ENCODE assay signal across 8 cellular contexts in genomic region chr17:30332057-30332542, GRCh38. TPM values are rescaled to one million over a fixed set of nuclear protein-coding genes. Genes with fewer than 3 reads are reported as not detected.
DNase-seq lines count a peak whose midpoint lies in the region; ATAC-seq, FAIRE-seq and TF ChIP-seq lines count a peak whose summit lies in the region.

No MANE protein-coding gene starts in this region.

- H4K20me1 ChIP-seq in K562 (replicated peaks; ENCODE audit: control insufficient read depth, insufficient read depth, low read length): no peaks in the 10 kb centered on the region

- H3K9me3 ChIP-seq in SJSA1 (replicated peaks): no peaks in the 10 kb centered on the region
- no peaks in the 10 kb centered on the region for H3K9me3 ChIP-seq in K562 (replicated peaks; ENCODE audit: control insufficient read depth, insufficient read depth, low read depth, low read length)
- no peaks in the 10 kb centered on the region for H3K9me3 ChIP-seq in esophagus squamous epithelium
- H3K9me3 ChIP-seq in right cardiac atrium (ENCODE audit: control insufficient read depth, low read length): no peaks in the 10 kb centered on the region

- H3K9ac ChIP-seq in K562 (ENCODE audit: insufficient read depth in 1 of 2, low read depth in 2 of 2, low read length in 2 of 2): no peak overlapping the region

- DNase-seq in activated CD4-positive, CD25-positive, alpha-beta regulatory T cell treated with anti-CD3 and anti-CD28 coated beads, Interleukin-2, amount 50 U/mL, for 16 hours (ENCODE audit: low read depth, low spot score): peak; percentile 20
- no peak for DNase-seq in activated CD4-positive, CD25-positive, alpha-beta regulatory T cell treated with anti-CD3 and anti-CD28 coated beads, Interleukin-2, amount 50 U/mL, for 72 hours
- DNase-seq in SJSA1 (ENCODE audit: low read depth in 1 of 2, low spot score in 2 of 2): peak in 1 of 2 experiments; percentile 57
- no peak for DNase-seq in K562 (ENCODE audit: extremely low read depth in 1 of 4, low spot score in 3 of 4)
- peak; percentile 67 for DNase-seq in stimulated activated CD4-positive, alpha-beta T cell treated with anti-CD3 and anti-CD28 coated beads, Interleukin-4, amount 100 ng/mL, for 24 hours
- no peak for DNase-seq in esophagus squamous epithelium (lab: John Stamatoyannopoulos, UW)
- DNase-seq in right cardiac atrium: no peak
- no peak for DNase-seq in NCI-H128 (lab: John Stamatoyannopoulos, UW; ENCODE audit: unreplicated experiment)

- 40% methylated on average over 4 of the region's 4 CpGs for WGBS in K562 (ENCODE audit: insufficient coverage, low coverage, missing lambda C conversion rate)
- 31 to 41% methylated on average over 4 of the region's 4 CpGs for WGBS in esophagus squamous epithelium, 2 donors
- 50% methylated on average over 4 of the region's 4 CpGs for WGBS in right cardiac atrium

- H3K4me3 ChIP-seq in SJSA1: no peak overlapping the region
- H3K4me3 ChIP-seq in K562: no peak overlapping the region
- no peak overlapping the region for H3K4me3 ChIP-seq in esophagus squamous epithelium
- H3K4me3 ChIP-seq in right cardiac atrium (ENCODE audit: low read length): no peak overlapping the region

- H3K27me3 ChIP-seq in SJSA1 (replicated peaks) (no peaks in the 10 kb centered on the region), K562 (ENCODE audit: control insufficient read depth in 2 of 2, insufficient read depth in 2 of 2, low read length in 2 of 2) (peaks cover 0 to 4% of the 10 kb centered on the region in 2 experiments; a peak in 2 of 5 replicates), esophagus squamous epithelium (no peaks in the 10 kb centered on the region), right cardiac atrium (ENCODE audit: control insufficient read depth, insufficient read depth) (no peaks in the 10 kb centered on the region)

- BruUV-seq in K562 (replicated peaks; lab: Mats Ljungman, UMichigan): no TSS peak

- H3K36me3 ChIP-seq in SJSA1 (no peaks in the 10 kb centered on the region), K562 (ENCODE audit: control insufficient read depth, insufficient read depth, low read length) (no peaks in the 10 kb centered on the region), esophagus squamous epithelium (no peaks in the 10 kb centered on the region)

- TF ChIP-seq CTCF in K562 (IDR thresholded peaks at IDR 0.05 in 2 of 3, conservative IDR thresholded peaks at IDR 0.05 in 1 of 3; ENCODE audit: insufficient read depth in 2 of 3, low read depth in 1 of 3, low read length in 3 of 3) (no peak), esophagus squamous epithelium (IDR thresholded peaks at IDR 0.05) (no peak)

- H3K4me1 ChIP-seq in SJSA1 (replicated peaks) (peaks cover 25% of the 10 kb centered on the region), K562 (replicated peaks in 1 of 2; ENCODE audit: control insufficient read depth in 2 of 2, insufficient read depth in 2 of 2, low read length in 2 of 2) (no peaks in the 10 kb centered on the region), esophagus squamous epithelium (peaks cover 0 to 32% (median 0%) of the 10 kb centered on the region in 3 donors), right cardiac atrium (ENCODE audit: control insufficient read depth, insufficient read depth, low read length) (no peaks in the 10 kb centered on the region)

- H3K4me2 ChIP-seq in K562 (ENCODE audit: insufficient read depth, low read length): no peak overlapping the region

- intact Hi-C loops in K562 (cut with micrococcal nuclease): loop anchor here (10.0 kb wide), 1 partner anchor 57 kb away; no protein-coding TSS in a partner anchor
- intact Hi-C loops in esophagus squamous epithelium (cut with DNase I): loop anchor here (10.0 kb wide), 1 partner anchor 207 kb away; no protein-coding TSS in a partner anchor
- intact Hi-C loops in right cardiac atrium (cut with DNase I): loop anchor here in 1 of 4 donors (10.0 kb wide), 1 partner anchor 227 kb away; no protein-coding TSS in a partner anchor

- peak overlapping the region; percentile 18; the same call in 1 of the 2 replicates for H2AFZ ChIP-seq in K562 (ENCODE audit: low read depth, low read length)

- CTCF ChIA-PET in K562 (lab: Yijun Ruan, JAX; ENCODE audit: low intra/inter-chr PET ratio): no interaction called here

- no peak for TF ChIP-seq POLR2A in K562 (conservative IDR thresholded peaks at IDR 0.05)
- TF ChIP-seq POLR2A in esophagus squamous epithelium (IDR thresholded peaks at IDR 0.05): no peak

- no peak for ATAC-seq in K562
- ATAC-seq in right cardiac atrium: no peak

- H3K9me1 ChIP-seq in K562 (ENCODE audit: control insufficient read depth, insufficient read depth, low read length): no peaks in the 10 kb centered on the region

- in situ Hi-C loops in K562 (cut with MboI): loop anchor here (25.0 kb wide), 1 partner anchor 380 kb away; no protein-coding TSS in a partner anchor

- POLR2A ChIA-PET in K562 (lab: Yijun Ruan, JAX): interaction anchor here (0.5 to 0.6 kb wide), 2 partner anchors 8 to 219 kb away, joined by 3 to 4 read pairs; no protein-coding TSS in a partner anchor

- TF ChIP-seq RAD21 in K562 (CRISPR knock-in tag; conservative IDR thresholded peaks at IDR 0.05 in 1 of 2, IDR thresholded peaks at IDR 0.05 in 1 of 2): no peak

- H3K79me2 ChIP-seq in K562 (ENCODE audit: control insufficient read depth, insufficient read depth, low read length): no peaks in the 10 kb centered on the region

- TF ChIP-seq EP300 in K562 (IDR thresholded peaks at IDR 0.05; ENCODE audit: low read length): no peak

- FAIRE-seq in K562 (lab: Jason Lieb, UNC): no peak

- H3K27ac ChIP-seq in SJSA1 (peak overlapping the region; percentile 41), K562 (ENCODE audit: extremely low read depth, low read depth, low read length) (no peak overlapping the region), esophagus squamous epithelium (no peak overlapping the region), right cardiac atrium (ENCODE audit: low read length) (no peak overlapping the region)

RNA-seq across cellular contexts. Expression of gene TMIGD1, which starts 1.8 kb away (rescaled TPM):
- total RNA-seq in SJSA1 (2014; rRNA removed; shearing (Covaris generic)): not detected in 2 replicates
- not detected in 2 replicates for total RNA-seq in K562 (2011; cell fraction: chromatin; rRNA removed; ENCODE audit: low replicate concordance)
- total RNA-seq in K562 (2011; cell fraction: nucleolus; rRNA removed): not detected in 2 replicates
- not detected in 2 replicates for total RNA-seq in K562 (2011; cell fraction: nucleoplasm; rRNA removed)
- total RNA-seq in K562 (2014; rRNA removed) (not detected in 2 replicates), K562 (2014; rRNA removed; fragmentation: Illumina TruSeq; extraction: Trizol) (not detected in 2 replicates), K562 (2015; rRNA removed; fragmentation: Illumina TruSeq; extraction: Trizol) (not detected in 2 replicates), K562 (2021) (not detected in 2 replicates), esophagus squamous epithelium (not detected), right cardiac atrium (not detected)
- polyA plus RNA-seq in K562 (2011; rRNA removed) (not detected in 2 replicates), K562 (2014; fragmentation: Illumina TruSeq; extraction: Trizol) (not detected in 2 replicates), K562 (2014; fragmentation: Nextera tagmentation; extraction: Ambion mirVana) (not detected), K562 (2014; rRNA removed) (not detected in 2 replicates), right cardiac atrium (not detected)
- not detected in 2 replicates for polyA plus RNA-seq in K562 (2011; cell fraction: cytosol; rRNA removed)
- polyA plus RNA-seq in K562 (2011; cell fraction: nucleus; rRNA removed): not detected in 2 replicates
- not detected in 2 replicates for polyA plus RNA-seq in K562 (2012)
- not detected in 2 replicates for polyA minus RNA-seq in K562 (2011; rRNA and poly(A)+ RNA removed)
- not detected in 2 replicates for polyA minus RNA-seq in K562 (2011; cell fraction: cytosol; rRNA and poly(A)+ RNA removed)
- not detected in 2 replicates for polyA minus RNA-seq in K562 (2011; cell fraction: nucleus; rRNA and poly(A)+ RNA removed)

RNA-seq across cellular contexts. Expression of gene BLMH, which starts 40.4 kb away (rescaled TPM):
- total RNA-seq in SJSA1 (2014; rRNA removed; shearing (Covaris generic)): 65.7 and 70.9 TPM in 2 replicates
- 72.7 and 152 TPM in 2 replicates for total RNA-seq in K562 (2011; cell fraction: chromatin; rRNA removed; ENCODE audit: low replicate concordance)
- total RNA-seq in K562 (2011; cell fraction: nucleolus; rRNA removed): 40.2 and 50.1 TPM in 2 replicates
- total RNA-seq in K562 (2011; cell fraction: nucleoplasm; rRNA removed): 84.8 and 99.5 TPM in 2 replicates
- total RNA-seq in K562 (2014; rRNA removed): 54.9 and 61.5 TPM in 2 replicates
- 103 and 110 TPM in 2 replicates for total RNA-seq in K562 (2014; rRNA removed; fragmentation: Illumina TruSeq; extraction: Trizol)
- 75.8 and 78.7 TPM in 2 replicates for total RNA-seq in K562 (2015; rRNA removed; fragmentation: Illumina TruSeq; extraction: Trizol)
- total RNA-seq in K562 (2021): 106 and 118 TPM in 2 replicates
- polyA plus RNA-seq in K562 (2011; rRNA removed): 21.3 and 45.3 TPM in 2 replicates
- 18.2 and 21.3 TPM in 2 replicates for polyA plus RNA-seq in K562 (2011; cell fraction: cytosol; rRNA removed)
- polyA plus RNA-seq in K562 (2011; cell fraction: nucleus; rRNA removed): 28.2 and 35.4 TPM in 2 replicates
- polyA plus RNA-seq in K562 (2012): 64.1 and 83.7 TPM in 2 replicates
- 103 and 113 TPM in 2 replicates for polyA plus RNA-seq in K562 (2014; fragmentation: Illumina TruSeq; extraction: Trizol)
- polyA plus RNA-seq in K562 (2014; fragmentation: Nextera tagmentation; extraction: Ambion mirVana): 10 to 100 TPM; 26.0 to 38.7 TPM
- 67.3 and 69.7 TPM in 2 replicates for polyA plus RNA-seq in K562 (2014; rRNA removed)
- 40.0 and 65.9 TPM in 2 replicates for polyA minus RNA-seq in K562 (2011; rRNA and poly(A)+ RNA removed)
- 23.3 and 36.8 TPM in 2 replicates for polyA minus RNA-seq in K562 (2011; cell fraction: cytosol; rRNA and poly(A)+ RNA removed)
- 30.9 and 33.9 TPM in 2 replicates for polyA minus RNA-seq in K562 (2011; cell fraction: nucleus; rRNA and poly(A)+ RNA removed)
- total RNA-seq in esophagus squamous epithelium: 10 to 100 TPM; 18.4 to 41.4 (median 28.4) TPM
- 10 to 100 TPM; 14.6 to 20.6 (median 17.3) TPM for total RNA-seq in right cardiac atrium
- 11.1 TPM for polyA plus RNA-seq in right cardiac atrium

RNA-seq across cellular contexts. Expression of gene CPD, which starts 46.6 kb away (rescaled TPM):
- total RNA-seq in SJSA1 (2014; rRNA removed; shearing (Covaris generic)): 35.1 and 43.6 TPM in 2 replicates
- total RNA-seq in K562 (2011; cell fraction: chromatin; rRNA removed; ENCODE audit: low replicate concordance): 55.4 and 75.5 TPM in 2 replicates
- 32.4 and 50.1 TPM in 2 replicates for total RNA-seq in K562 (2011; cell fraction: nucleolus; rRNA removed)
- total RNA-seq in K562 (2011; cell fraction: nucleoplasm; rRNA removed): 56.6 and 61.7 TPM in 2 replicates
- total RNA-seq in K562 (2014; rRNA removed) (16.2 and 22.4 TPM in 2 replicates), K562 (2014; rRNA removed; fragmentation: Illumina TruSeq; extraction: Trizol) (21.9 and 26.1 TPM in 2 replicates), K562 (2015; rRNA removed; fragmentation: Illumina TruSeq; extraction: Trizol) (20.8 and 21.7 TPM in 2 replicates), K562 (2021) (21.3 and 24.4 TPM in 2 replicates), esophagus squamous epithelium (10 to 100 TPM; 36.9 to 63.6 (median 50.8) TPM), right cardiac atrium (10 to 100 TPM; 21.8 to 37.1 (median 32.4) TPM)
- polyA plus RNA-seq in K562 (2011; rRNA removed) (11.2 and 20.4 TPM in 2 replicates), K562 (2014; fragmentation: Illumina TruSeq; extraction: Trizol) (16.4 and 16.7 TPM in 2 replicates), K562 (2014; fragmentation: Nextera tagmentation; extraction: Ambion mirVana) (1 to 10 TPM; 4.5 to 4.9 TPM), K562 (2014; rRNA removed) (6.9 and 8.6 TPM in 2 replicates), right cardiac atrium (6.5 TPM)
- polyA plus RNA-seq in K562 (2011; cell fraction: cytosol; rRNA removed): 3.8 and 5.1 TPM in 2 replicates
- polyA plus RNA-seq in K562 (2011; cell fraction: nucleus; rRNA removed): 8.6 and 9.4 TPM in 2 replicates
- 10.9 and 17.2 TPM in 2 replicates for polyA plus RNA-seq in K562 (2012)
- polyA minus RNA-seq in K562 (2011; rRNA and poly(A)+ RNA removed): 55.2 and 66.7 TPM in 2 replicates
- 23.1 and 45.0 TPM in 2 replicates for polyA minus RNA-seq in K562 (2011; cell fraction: cytosol; rRNA and poly(A)+ RNA removed)
- polyA minus RNA-seq in K562 (2011; cell fraction: nucleus; rRNA and poly(A)+ RNA removed): 9.0 and 13.3 TPM in 2 replicates

Comparison
In these comparisons a context has a peak if more than half of its experiments do, and no peak if none do; other contexts are left out.
1. DNase-seq: peak in activated CD4-positive, CD25-positive, alpha-beta regulatory T cell treated with anti-CD3 and anti-CD28 coated beads, Interleukin-2, amount 50 U/mL, for 16 hours (single experiment) and stimulated activated CD4-positive, alpha-beta T cell treated with anti-CD3 and anti-CD28 coated beads, Interleukin-4, amount 100 ng/mL, for 24 hours (single experiment); none in activated CD4-positive, CD25-positive, alpha-beta regulatory T cell treated with anti-CD3 and anti-CD28 coated beads, Interleukin-2, amount 50 U/mL, for 72 hours (single experiment), K562 (0 of 4), esophagus squamous epithelium (single experiment), right cardiac atrium (0 of 3) and NCI-H128 (single experiment).